ENCODE assay signal across 11 cellular contexts in genomic region chr3:19559724-19560442, GRCh38.
A peak's percentile ranks its signal among the peaks of the same experiment; 100 is the strongest.
DNase-seq lines count a peak whose midpoint lies in the region; ATAC-seq and TF ChIP-seq lines count a peak whose summit lies in the region.
"Had no signal": no experiment of that assay in that cellular context is flagged by ENCODE, and none has a peak within 500 bp of the region (broad histone marks: within the 10 kb centered on the region; RNA-seq: fewer than 3 reads in every experiment).

No MANE protein-coding gene starts in this region.

- no peaks in the 10 kb centered on the region for H3K9me3 ChIP-seq in upper lobe of left lung
- no peaks in the 10 kb centered on the region for H3K9me3 ChIP-seq in esophagus muscularis mucosa

- H3K4me3 Mint-ChIP-seq in stimulated activated memory B cell treated with anti-CD40 and anti-IgM and Interleukin-4, amounts not matched to agents 10 μg/mL and 1 μg/mL and 100 μg/mL, for 72 hours = no peak overlapping the region

- H3K36me3 Mint-ChIP-seq in stimulated activated memory B cell treated with anti-CD40 and anti-IgM and Interleukin-4, amounts not matched to agents 10 μg/mL and 1 μg/mL and 100 μg/mL, for 72 hours = no peaks in the 10 kb centered on the region

- ATAC-seq in GM19025 (IDR thresholded peaks at IDR 0.05; ENCODE audit: low read depth, unreplicated experiment) (peak; percentile 89), GM21786 (IDR thresholded peaks at IDR 0.05; ENCODE audit: unreplicated experiment) (peak; percentile 96), HG03280 (IDR thresholded peaks at IDR 0.05; ENCODE audit: unreplicated experiment) (peak; percentile 96), upper lobe of left lung (ENCODE audit: low FRiP score in 2 of 2) (no peak)
- ATAC-seq in stimulated activated memory B cell treated with anti-CD40 and anti-IgM and Interleukin-4, amounts not matched to agents 10 μg/mL and 1 μg/mL and 100 μg/mL, for 72 hours = peak; percentile 79

- H3K36me3 ChIP-seq in upper lobe of left lung (no peaks in the 10 kb centered on the region), esophagus muscularis mucosa (no peaks in the 10 kb centered on the region)

- WGBS in upper lobe of left lung, 2 donors = 77 to 79% methylated on average over 4 of the region's 4 CpGs
- 64% methylated on average over 4 of the region's 4 CpGs for WGBS in esophagus muscularis mucosa

- TF ChIP-seq POLR2A in upper lobe of left lung (IDR thresholded peaks at IDR 0.05) = no peak
- TF ChIP-seq POLR2A in esophagus muscularis mucosa (IDR thresholded peaks at IDR 0.05; ENCODE audit: low read depth) = no peak

- no peak overlapping the region for H3K4me3 ChIP-seq in upper lobe of left lung
- H3K4me3 ChIP-seq in esophagus muscularis mucosa = no peak overlapping the region

- peaks cover 22% of the 10 kb centered on the region for H3K4me1 Mint-ChIP-seq in stimulated activated memory B cell treated with anti-CD40 and anti-IgM and Interleukin-4, amounts not matched to agents 10 μg/mL and 1 μg/mL and 100 μg/mL, for 72 hours

- H3K9me3 Mint-ChIP-seq in stimulated activated memory B cell treated with anti-CD40 and anti-IgM and Interleukin-4, amounts not matched to agents 10 μg/mL and 1 μg/mL and 100 μg/mL, for 72 hours = no peaks in the 10 kb centered on the region

- no peak for TF ChIP-seq CTCF in upper lobe of left lung (IDR thresholded peaks at IDR 0.05)
- TF ChIP-seq CTCF in esophagus muscularis mucosa (IDR thresholded peaks at IDR 0.05) = no peak

- H3K4me1 ChIP-seq in upper lobe of left lung (no peaks in the 10 kb centered on the region), esophagus muscularis mucosa (no peaks in the 10 kb centered on the region)

- H3K27me3 ChIP-seq in upper lobe of left lung (no peaks in the 10 kb centered on the region), esophagus muscularis mucosa (no peaks in the 10 kb centered on the region)

- intact Hi-C loops in esophagus muscularis mucosa (cut with DNase I) = no loop called here

- no peak for TF ChIP-seq EP300 in upper lobe of left lung (IDR thresholded peaks at IDR 0.05)
- no peak for TF ChIP-seq EP300 in esophagus muscularis mucosa (IDR thresholded peaks at IDR 0.05)

- no peak for DNase-seq in upper lobe of left lung
- no peak for DNase-seq in NCI-H2227 treated with DMSO at 0.1 percent for 48 hours (lab: John Stamatoyannopoulos, UW)
- no peak for DNase-seq in esophagus muscularis mucosa (ENCODE audit: extremely low spot score)
- DNase-seq: activated gamma-delta T cell, glutamatergic neuron, mesenchymal stem cell, NCI-H2029 had no signal

- peak overlapping the region; percentile 60 for H3K27ac Mint-ChIP-seq in stimulated activated memory B cell treated with anti-CD40 and anti-IgM and Interleukin-4, amounts not matched to agents 10 μg/mL and 1 μg/mL and 100 μg/mL, for 72 hours

- no peaks in the 10 kb centered on the region for H3K27me3 Mint-ChIP-seq in stimulated activated memory B cell treated with anti-CD40 and anti-IgM and Interleukin-4, amounts not matched to agents 10 μg/mL and 1 μg/mL and 100 μg/mL, for 72 hours

- H3K27ac ChIP-seq in upper lobe of left lung (no peak overlapping the region), esophagus muscularis mucosa (replicated peaks in 1 of 4) (no peak overlapping the region)

Comparison
In these comparisons a context has a peak if more than half of its experiments do, and no peak if none do; other contexts are left out.
1. ATAC-seq: peak in GM19025 (single experiment), GM21786 (single experiment), HG03280 (single experiment) and stimulated activated memory B cell treated with anti-CD40 and anti-IgM and Interleukin-4, amounts not matched to agents 10 μg/mL and 1 μg/mL and 100 μg/mL, for 72 hours (single experiment); none in upper lobe of left lung (0 of 2).